8 cellular contexts compared by ENCODE assay signal in genomic region chr4:16001484-16001858, GRCh38. TPM values are rescaled to one million over a fixed set of nuclear protein-coding genes. Genes with fewer than 3 reads are reported as not detected.
DNase-seq lines count a peak whose midpoint lies in the region; ATAC-seq, FAIRE-seq and TF ChIP-seq lines count a peak whose summit lies in the region.

No MANE protein-coding gene starts in this region.

- 1% methylated on average over 4 of the region's 4 CpGs for WGBS in A549 (ENCODE audit: missing lambda C conversion rate)

- ATAC-seq in A549 (peak; percentile 98 to 99), HG02759 (IDR thresholded peaks at IDR 0.05; ENCODE audit: unreplicated experiment) (peak; percentile 97)

- TF ChIP-seq EP300 in A549 (IDR thresholded peaks at IDR 0.05), result no peak

- no peaks in the 10 kb centered on the region for H3K4me1 ChIP-seq in A549

- H3K27me3 ChIP-seq in kidney epithelial cell (ENCODE audit: control insufficient read depth, insufficient read depth, low read length), result no peaks in the 10 kb centered on the region

- no peak overlapping the region for H3K4me3 ChIP-seq in A549
- H3K4me3 ChIP-seq in kidney epithelial cell (ENCODE audit: low read depth, low read length), result no peak overlapping the region

- DNase-seq in A549 (ENCODE audit: low read depth in 1 of 2, low spot score in 1 of 2) (peak; percentile 58 to 73), GM12891 (ENCODE audit: insufficient read length, low spot score) (peak; percentile 47), NCI-H1105 treated with DMSO at 0.1 percent for 48 hours (lab: John Stamatoyannopoulos, UW) (peak; percentile 45), caudate nucleus (lab: John Stamatoyannopoulos, UW) (peak in 54 of 61 donors; percentile 5 to 76 (median 34)), kidney epithelial cell (ENCODE audit: low read depth) (peak; percentile 39)
- DNase-seq in stimulated activated CD4-positive, alpha-beta T cell treated with anti-CD3 and anti-CD28 coated beads, Interleukin-2, amount 100 ng/mL, for 48 hours, result peak; percentile 23 to 36

- CTCF ChIA-PET in A549 (lab: Yijun Ruan, JAX), result interaction anchor here (0.5 to 8.5 kb wide), 28 partner anchors 9 to 272 kb away, joined by 3 to 86 read pairs (median 6); partner anchors contain the start of gene FGFBP2

- POLR2A ChIA-PET in A549 (lab: Yijun Ruan, JAX), result no interaction called here

- peak; percentile 79 to 89 for TF ChIP-seq RAD21 in A549 (conservative IDR thresholded peaks at IDR 0.05 in 1 of 2, IDR thresholded peaks at IDR 0.05 in 1 of 2)

- H3K36me3 ChIP-seq in kidney epithelial cell (ENCODE audit: control insufficient read depth, insufficient read depth, low read length), result peaks cover 1% of the 10 kb centered on the region

- no peak overlapping the region for H3K27ac ChIP-seq in A549
- H3K27ac ChIP-seq in caudate nucleus (ENCODE audit: low read depth, low read length), result no peak overlapping the region

- peak overlapping the region; percentile 33; the same call in 2 of the 3 replicates for H3K4me2 ChIP-seq in A549

- TF ChIP-seq CTCF in A549 (IDR thresholded peaks at IDR 0.05), result peak; percentile 70
- TF ChIP-seq CTCF in kidney epithelial cell (IDR thresholded peaks at IDR 0.05; ENCODE audit: insufficient read depth, low read length, poor library complexity, severe bottlenecking), result peak; percentile 83

- H3K9me3 ChIP-seq in A549, result no peaks in the 10 kb centered on the region

- FAIRE-seq in A549 (lab: Jason Lieb, UNC) (no peak), GM12891 (lab: Jason Lieb, UNC) (peak; percentile 98), TTC549 (lab: Jason Lieb, UNC) (peak; percentile 48)

- TF ChIP-seq POLR2A in A549 (IDR thresholded peaks at IDR 0.05; ENCODE audit: low read length), result no peak
- TF ChIP-seq POLR2A in GM12891 (IDR thresholded peaks at IDR 0.05; ENCODE audit: low read depth, low read length), result no peak

TF ChIP-seq in A549, 52 proteins besides CTCF, POLR2A, EP300 and RAD21:
- no peak for TF ChIP-seq CEBPB (IDR thresholded peaks at IDR 0.05)
- TF ChIP-seq SMC3 (IDR thresholded peaks at IDR 0.05), result peak; percentile 76

TF ChIP-seq in GM12891, 5 proteins besides CTCF, POLR2A, EP300 and RAD21:
- TF ChIP-seq POU2F2 (IDR thresholded peaks at IDR 0.05; ENCODE audit: low read depth, low read length) (no peak), TAF1 (IDR thresholded peaks at IDR 0.05; ENCODE audit: low read depth, low read length) (no peak), PAX5 (IDR thresholded peaks at IDR 0.05; ENCODE audit: insufficient read depth, low read length, severe bottlenecking) (no peak), POLR2AphosphoS5 (IDR thresholded peaks at IDR 0.05; ENCODE audit: low read depth, low read length) (no peak), SPI1 (IDR thresholded peaks at IDR 0.05; ENCODE audit: low read depth, low read length) (no peak)

RNA-seq across cellular contexts. Expression of gene FGFBP2, which starts 38.5 kb away (rescaled TPM):
- polyA plus RNA-seq in A549 (2011; rRNA removed) (not detected in 2 replicates), A549 (2017; fragmentation: RNase III; extraction: RNeasy Plus Mini Kit Qiagen cat#74134 plus additional on column Dnase treatment) (not detected in 3 replicates)
- polyA plus RNA-seq in A549 (2012; cell fraction: cytosol; rRNA removed), result 0.03 TPM in 2 replicates
- not detected in 2 replicates for polyA plus RNA-seq in A549 (2012; cell fraction: nucleus; rRNA removed)
- not detected in 2 replicates for polyA minus RNA-seq in A549 (2011; rRNA and poly(A)+ RNA removed)
- not detected for polyA plus RNA-seq in GM12891 (2012; ENCODE audit: low read depth, missing spikeins)
- not detected in 2 replicates for total RNA-seq in kidney epithelial cell
